Comparison of ENCODE assay signal across 10 cellular contexts in the genomic region with DNA sequence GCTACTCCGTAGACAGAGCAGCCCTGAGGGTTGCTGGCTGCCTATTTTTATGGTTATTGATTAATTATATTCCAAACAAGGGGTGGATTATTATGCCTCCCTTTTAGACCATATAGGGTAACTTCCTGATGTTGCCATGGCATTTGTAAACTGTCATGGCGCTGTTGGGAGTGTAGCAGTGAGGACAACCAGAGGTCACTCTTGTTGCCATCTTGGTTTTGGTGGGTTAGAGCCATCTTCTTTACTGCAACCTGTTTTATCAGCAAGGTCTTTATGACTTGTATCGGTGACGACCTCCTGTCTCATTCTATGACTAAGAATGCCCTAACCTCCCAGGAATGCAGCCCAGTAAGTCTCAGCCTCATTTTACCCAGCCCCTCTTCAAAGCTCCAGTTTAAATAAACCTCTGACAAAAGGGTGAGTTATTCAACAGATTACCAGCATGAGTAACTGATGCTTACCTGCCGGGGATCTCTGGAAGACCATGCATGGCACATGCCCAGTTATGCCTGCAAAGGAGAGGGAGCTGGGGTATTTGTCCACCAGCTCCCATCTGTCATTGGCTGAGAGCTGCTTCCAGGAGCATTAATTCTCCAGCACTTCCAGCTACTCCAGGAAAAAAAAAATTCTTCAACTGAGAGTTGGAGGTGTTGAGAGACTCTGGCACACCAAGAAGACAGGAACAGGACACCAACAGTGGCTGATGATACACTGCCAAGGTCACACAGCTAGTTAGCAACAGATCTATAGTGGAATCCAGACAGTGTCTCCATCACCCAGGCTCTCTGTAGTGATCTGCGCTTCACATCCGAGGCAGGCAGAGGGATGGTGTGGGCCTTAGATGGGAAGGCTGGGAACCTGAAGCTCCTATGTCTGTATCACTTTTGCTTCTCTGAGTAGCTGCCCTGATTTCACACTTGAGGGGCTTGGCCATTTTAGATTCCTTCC. TPM values are rescaled to one million over a fixed set of nuclear protein-coding genes. Genes with fewer than 3 reads are reported as not detected.
DNase-seq lines count a peak whose midpoint lies in the region; ATAC-seq and TF ChIP-seq lines count a peak whose summit lies in the region.
"Had no signal": no experiment of that assay in that cellular context is flagged by ENCODE, and none has a peak within 500 bp of the region (broad histone marks: within the 10 kb centered on the region; RNA-seq: fewer than 3 reads in every experiment).

No MANE protein-coding gene starts in this region.

- peaks cover 26% of the 10 kb centered on the region for H3K4me1 ChIP-seq in PC-3 (ENCODE audit: insufficient read depth, low read length)

- ATAC-seq in PC-3 (peak; percentile 42), natural killer cell (no peak)
- ATAC-seq in effector memory CD8-positive, alpha-beta T cell (replicated peaks), result no peak

- peak; percentile 73 for DNase-seq in EL
- DNase-seq in PC-3, result peak; percentile 90
- no peak for DNase-seq in effector memory CD8-positive, alpha-beta T cell
- DNase-seq in natural killer cell, result no peak
- no peak for DNase-seq in HuH-7 (ENCODE audit: low spot score)
- DNase-seq in activated effector memory CD4-positive, alpha-beta T cell treated with anti-CD3 and anti-CD28 coated beads, Interleukin-2, amount 50 U/mL, for 16 hours, result no peak
- no peak for DNase-seq in mesothelial cell of epicardium (ENCODE audit: low spot score in 2 of 2, unreplicated experiment in 2 of 2)
- DNase-seq in caudate nucleus (lab: John Stamatoyannopoulos, UW), result no peak
- DNase-seq: kidney, Right ventricle myocardium superior had no signal

- peak overlapping the region; percentile 84 to 98 for H3K27ac Mint-ChIP-seq in effector memory CD8-positive, alpha-beta T cell
- H3K27ac Mint-ChIP-seq in natural killer cell (peak overlapping the region; percentile 94 to 95), mesothelial cell of epicardium (no peak overlapping the region)

- TF ChIP-seq CTCF in PC-3 (conservative IDR thresholded peaks at IDR 0.05; ENCODE audit: low read depth, low read length) (no peak), natural killer cell (IDR thresholded peaks at IDR 0.05) (no peak), mesothelial cell of epicardium (IDR thresholded peaks at IDR 0.05; ENCODE audit: unreplicated experiment) (no peak)

- no peaks in the 10 kb centered on the region for H3K27me3 ChIP-seq in PC-3 (ENCODE audit: low read length)

- no peak overlapping the region for H3K4me3 Mint-ChIP-seq in effector memory CD8-positive, alpha-beta T cell
- no peak overlapping the region for H3K4me3 Mint-ChIP-seq in natural killer cell
- no peak overlapping the region for H3K4me3 Mint-ChIP-seq in mesothelial cell of epicardium

- H3K27ac ChIP-seq in PC-3 (ENCODE audit: low read length), result peak overlapping the region; percentile 98
- H3K27ac ChIP-seq in caudate nucleus (ENCODE audit: low read depth, low read length), result no peak overlapping the region

- no peaks in the 10 kb centered on the region for H4K20me1 ChIP-seq in PC-3 (ENCODE audit: low read length)

- H3K4me1 Mint-ChIP-seq in effector memory CD8-positive, alpha-beta T cell (ENCODE audit: low read depth in 2 of 2), result peaks cover 15 to 27% of the 10 kb centered on the region in 2 donors
- peaks cover 0 to 28% of the 10 kb centered on the region in 2 donors for H3K4me1 Mint-ChIP-seq in natural killer cell
- no peaks in the 10 kb centered on the region for H3K4me1 Mint-ChIP-seq in mesothelial cell of epicardium

- no peaks in the 10 kb centered on the region for H3K9me2 ChIP-seq in PC-3 (replicated peaks; ENCODE audit: low read length)

- H3K79me2 ChIP-seq in PC-3 (ENCODE audit: low read length), result no peaks in the 10 kb centered on the region

- no peaks in the 10 kb centered on the region for H3K9me3 Mint-ChIP-seq in effector memory CD8-positive, alpha-beta T cell
- peaks cover 2 to 3% of the 10 kb centered on the region in 2 donors for H3K9me3 Mint-ChIP-seq in natural killer cell
- H3K9me3 Mint-ChIP-seq in mesothelial cell of epicardium, result peaks cover 4% of the 10 kb centered on the region

- CTCF ChIA-PET in PC-3 (lab: Charles Lee), result interaction anchor here (0.6 kb wide), 1 partner anchor 53 kb away, joined by 6 read pairs; no protein-coding TSS in a partner anchor

- no peaks in the 10 kb centered on the region for H3K27me3 Mint-ChIP-seq in effector memory CD8-positive, alpha-beta T cell
- H3K27me3 Mint-ChIP-seq in natural killer cell (ENCODE audit: low read depth in 2 of 2), result no peaks in the 10 kb centered on the region
- no peaks in the 10 kb centered on the region for H3K27me3 Mint-ChIP-seq in mesothelial cell of epicardium (ENCODE audit: low read depth)

- H3K36me3 Mint-ChIP-seq in effector memory CD8-positive, alpha-beta T cell (ENCODE audit: insufficient read depth), result peaks cover 26% of the 10 kb centered on the region
- H3K36me3 Mint-ChIP-seq in natural killer cell (peaks cover 9% of the 10 kb centered on the region), mesothelial cell of epicardium (no peaks in the 10 kb centered on the region)

- H3K9ac ChIP-seq in PC-3 (ENCODE audit: low read length), result peak overlapping the region; percentile 69

- POLR2A ChIA-PET in PC-3 (lab: Charles Lee; ENCODE audit: unreplicated experiment), result no interaction called here

- no peaks in the 10 kb centered on the region; the same call in none of the 2 replicates for H3K36me3 ChIP-seq in PC-3 (ENCODE audit: low read depth, low read length)

- H3K9me3 ChIP-seq in PC-3 (ENCODE audit: low read length), result no peaks in the 10 kb centered on the region

- no peak overlapping the region for H2AFZ ChIP-seq in PC-3 (ENCODE audit: low read length)

- BruUV-seq in PC-3 (replicated peaks; lab: Mats Ljungman, UMichigan), result TSS peak; percentile 21

- intact Hi-C loops in PC-3 (cut with micrococcal nuclease) (loop anchor here (1.0 to 5.0 kb wide), 3 partner anchors 48 to 208 kb away; no protein-coding TSS in a partner anchor), natural killer cell (cut with micrococcal nuclease) (loop anchor here (2.0 to 5.0 kb wide), 3 partner anchors 37 to 85 kb away; a partner anchor contains a TSS)

- peak overlapping the region; percentile 50 for H3K4me2 ChIP-seq in PC-3 (ENCODE audit: low read length)

- no peaks in the 10 kb centered on the region for H3F3A ChIP-seq in PC-3 (ENCODE audit: low read length, unreplicated experiment)

- H3K4me3 ChIP-seq in PC-3 (ENCODE audit: low read length), result no peak overlapping the region

RNA-seq across cellular contexts. Expression of a gene that starts 36.6 kb away (rescaled TPM):
- total RNA-seq in PC-3 (2014; rRNA removed) (0.55 TPM in 1 of 2 replicates, not detected in the other), natural killer cell (10 to 100 TPM; 24.3 to 45.7 (median 26.5) TPM), mesothelial cell of epicardium (0.09 to 0.22 TPM (median 0.13 TPM) in 3 replicates)

RNA-seq across cellular contexts. Expression of a gene that starts 51.6 kb away (rescaled TPM):
- total RNA-seq in PC-3 (2014; rRNA removed) (25.1 and 32.1 TPM in 2 replicates), natural killer cell (10 to 100 TPM; 70.2 to 87.2 (median 86.0) TPM), mesothelial cell of epicardium (6.4 to 8.2 TPM (median 6.8 TPM) in 3 replicates)

Comparison
In these comparisons a context has a peak if more than half of its experiments do, and no peak if none do; other contexts are left out.
1. DNase-seq: peak in EL (single experiment) and PC-3 (single experiment); none in effector memory CD8-positive, alpha-beta T cell (0 of 3), natural killer cell (single experiment), HuH-7 (single experiment), activated effector memory CD4-positive, alpha-beta T cell treated with anti-CD3 and anti-CD28 coated beads, Interleukin-2, amount 50 U/mL, for 16 hours (single experiment), mesothelial cell of epicardium (0 of 2) and caudate nucleus (0 of 61).
2. RNA of a gene that starts 36.6 kb away (total RNA-seq): 24.3 to 45.7 TPM in natural killer cell; 0.55 TPM in PC-3 and 0.09 to 0.22 TPM in mesothelial cell of epicardium; every median in the first group is over 10 times any median in the second.